Comparison of ENCODE assay signal across 25 cellular contexts in the genomic region with DNA sequence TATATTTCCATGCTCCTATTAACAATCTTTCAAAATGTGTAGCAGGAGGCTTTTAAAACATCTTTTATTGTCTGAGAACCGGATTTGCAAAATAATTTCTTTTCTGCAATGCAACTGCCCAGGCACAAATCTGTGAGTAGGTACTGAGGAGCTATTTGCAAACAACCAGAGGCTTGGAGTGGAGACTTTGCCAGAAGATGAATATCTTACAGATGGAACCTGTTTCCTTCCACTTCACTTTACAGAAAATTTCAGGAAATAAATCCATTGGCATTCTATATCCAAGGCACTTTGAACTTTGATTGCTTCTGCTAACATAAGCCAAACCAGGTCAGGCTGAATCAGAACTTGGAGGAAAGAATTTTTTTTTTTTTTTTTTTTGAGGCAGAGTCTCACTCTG.
DNase-seq lines count a peak whose midpoint lies in the region; ATAC-seq, FAIRE-seq and TF ChIP-seq lines count a peak whose summit lies in the region.
"Had no signal": no experiment of that assay in that cellular context is flagged by ENCODE, and none has a peak within 500 bp of the region (broad histone marks: within the 10 kb centered on the region; RNA-seq: fewer than 3 reads in every experiment).

No MANE protein-coding gene starts in this region.

- no peak for ATAC-seq in HG03342 (IDR thresholded peaks at IDR 0.05; ENCODE audit: unreplicated experiment)
- ATAC-seq: HepG2, Right ventricle myocardium inferior had no signal

- H3F3A ChIP-seq in GM23248 (ENCODE audit: insufficient read depth) (no peaks in the 10 kb centered on the region), MM.1S (ENCODE audit: insufficient read depth, low read length) (no peaks in the 10 kb centered on the region)

- TF ChIP-seq CTCF in MM.1S (IDR thresholded peaks at IDR 0.05; ENCODE audit: low read length): no peak
- TF ChIP-seq CTCF in astrocyte (IDR thresholded peaks at IDR 0.05; ENCODE audit: insufficient read depth, low read depth, low read length): no peak

- H3K36me3 ChIP-seq in GM23248 (ENCODE audit: low read depth) (no peaks in the 10 kb centered on the region), MM.1S (replicated peaks; ENCODE audit: insufficient read depth, low read length) (no peaks in the 10 kb centered on the region), astrocyte (ENCODE audit: insufficient read depth, low read length) (no peaks in the 10 kb centered on the region), small intestine (ENCODE audit: control insufficient read depth in 2 of 2, insufficient read depth in 2 of 2, low read length in 2 of 2) (no peaks in the 10 kb centered on the region)
- H3K36me3 ChIP-seq: SJSA1 had no signal

- no peaks in the 10 kb centered on the region for H3K27me3 ChIP-seq in GM23248 (replicated peaks; ENCODE audit: insufficient read depth)
- H3K27me3 ChIP-seq in MM.1S (replicated peaks; ENCODE audit: insufficient read depth, low read length): no peaks in the 10 kb centered on the region
- no peaks in the 10 kb centered on the region for H3K27me3 ChIP-seq in astrocyte (ENCODE audit: insufficient read depth, low read length)
- no peaks in the 10 kb centered on the region for H3K27me3 ChIP-seq in small intestine (ENCODE audit: control insufficient read depth in 2 of 2, insufficient read depth in 2 of 2, low read length in 2 of 2)
- H3K27me3 ChIP-seq: BLaER1, SJSA1 had no signal

- in situ Hi-C loops in GM23248 (cut with MboI): no loop called here

- 18 to 23% methylated on average over 1 of the region's 1 CpG for WGBS in GM23248 (ENCODE audit: low coverage in 1 of 2, low lambda C conversion rate in 2 of 2, missing lambda C conversion rate in 2 of 2), 2 experiments
- 23 to 55% (median 25%) methylated on average over 1 of the region's 1 CpG for WGBS in small intestine, 3 donors

- H3K4me2 ChIP-seq in GM23248 (ENCODE audit: unreplicated experiment): peak overlapping the region; percentile 8
- H3K4me2 ChIP-seq in MM.1S (ENCODE audit: low read depth, low read length): 0 out of 2 replicates have a peak overlapping the region, but pooled peaks have one; percentile 8
- peak overlapping the region; percentile 4 for H3K4me2 ChIP-seq in astrocyte (ENCODE audit: low read length)
- H3K4me2 ChIP-seq: BLaER1 had no signal

- H2AFZ ChIP-seq in GM23248 (0 out of 2 replicates have a peak overlapping the region, but pooled peaks have one; percentile 1), MM.1S (ENCODE audit: low read length) (no peak overlapping the region), astrocyte (ENCODE audit: low read depth, low read length) (no peak overlapping the region)

- H3K27ac ChIP-seq in GM23248 (no peak overlapping the region), MM.1S (ENCODE audit: low read length) (no peak overlapping the region), astrocyte (ENCODE audit: low read depth, low read length) (no peak overlapping the region), small intestine (ENCODE audit: low read depth in 1 of 2, low read length in 1 of 2) (no peak overlapping the region)
- H3K27ac ChIP-seq: BLaER1, SJSA1 had no signal

- H3K4me1 Mint-ChIP-seq in astrocyte (ENCODE audit: low read depth, unreplicated experiment): peaks cover 9% of the 10 kb centered on the region
- H3K4me1 Mint-ChIP-seq: CD4-positive, alpha-beta memory T cell had no signal

- 0 out of 2 replicates have a peak, but pooled peaks cover 8% of the 10 kb centered on the region for H3K4me1 ChIP-seq in GM23248 (ENCODE audit: insufficient read depth)
- no peaks in the 10 kb centered on the region for H3K4me1 ChIP-seq in MM.1S (ENCODE audit: low read length)
- no peaks in the 10 kb centered on the region for H3K4me1 ChIP-seq in astrocyte (ENCODE audit: insufficient read depth, low read length)
- no peaks in the 10 kb centered on the region for H3K4me1 ChIP-seq in small intestine (ENCODE audit: control insufficient read depth in 2 of 2, insufficient read depth in 1 of 2, low read depth in 1 of 2, low read length in 1 of 2)
- H3K4me1 ChIP-seq: BLaER1, Caco-2, SJSA1 had no signal

- FAIRE-seq in astrocyte (lab: Jason Lieb, UNC) (no peak), small intestine (lab: Jason Lieb, UNC) (no peak)
- FAIRE-seq: GM12892, GM18507, GM19239, H54, HepG2 had no signal

- no peak overlapping the region for H3K4me3 Mint-ChIP-seq in astrocyte (ENCODE audit: unreplicated experiment)
- H3K4me3 Mint-ChIP-seq: CD4-positive, alpha-beta memory T cell had no signal

- no peaks in the 10 kb centered on the region for H3K9me3 ChIP-seq in GM23248 (ENCODE audit: low read depth)
- H3K9me3 ChIP-seq in MM.1S (replicated peaks; ENCODE audit: insufficient read depth, low read length): no peaks in the 10 kb centered on the region
- H3K9me3 ChIP-seq in astrocyte (ENCODE audit: insufficient read depth, low read depth, low read length): no peaks in the 10 kb centered on the region
- no peaks in the 10 kb centered on the region for H3K9me3 ChIP-seq in small intestine (ENCODE audit: control insufficient read depth, low read depth)
- H3K9me3 ChIP-seq: Caco-2, SJSA1 had no signal

- no peak overlapping the region for H3K4me3 ChIP-seq in GM23248
- no peak overlapping the region for H3K4me3 ChIP-seq in MM.1S (ENCODE audit: low read length)
- no peak overlapping the region for H3K4me3 ChIP-seq in astrocyte (ENCODE audit: insufficient read depth, low read depth, low read length)
- no peak overlapping the region for H3K4me3 ChIP-seq in small intestine (ENCODE audit: low read depth in 1 of 2, low read length in 2 of 2)
- H3K4me3 ChIP-seq: BLaER1, SJSA1 had no signal

- H3K36me3 Mint-ChIP-seq in astrocyte (ENCODE audit: low read depth, unreplicated experiment): no peaks in the 10 kb centered on the region

- H4K20me1 ChIP-seq in GM23248 (ENCODE audit: insufficient read depth) (no peaks in the 10 kb centered on the region), MM.1S (ENCODE audit: insufficient read depth, low read length) (no peaks in the 10 kb centered on the region), astrocyte (ENCODE audit: insufficient read depth, low read length) (no peaks in the 10 kb centered on the region)
- H4K20me1 ChIP-seq: BLaER1 had no signal

- H3K9ac ChIP-seq in GM23248 (no peak overlapping the region), MM.1S (ENCODE audit: low read length) (no peak overlapping the region), astrocyte (ENCODE audit: low read length) (no peak overlapping the region)
- H3K9ac ChIP-seq: BLaER1 had no signal

- H3K27ac Mint-ChIP-seq in astrocyte (ENCODE audit: unreplicated experiment): peak overlapping the region; percentile 26
- H3K27ac Mint-ChIP-seq: CD4-positive, alpha-beta memory T cell had no signal

- DNase-seq in GM23248: no peak
- DNase-seq in MM.1S: no peak
- peak; percentile 10 for DNase-seq in astrocyte (ENCODE audit: low read depth)
- DNase-seq in small intestine: peak; percentile 13
- no peak for DNase-seq in NCI-H187 treated with DMSO at 0.1 percent for 48 hours (lab: John Stamatoyannopoulos, UW)
- no peak for DNase-seq in activated naive CD4-positive, alpha-beta T cell treated with Interleukin-2 at 50 U/mL for 16 hours
- DNase-seq: Caco-2; CD4-positive, alpha-beta memory T cell; DMS 273 treated with DMSO at 0.1 percent for 48 hours; DND-41; KBM-7; NCI-H1694; NCI-H2081 treated with DMSO at 0.1 percent for 48 hours; NCI-H2171 treated with DMSO at 0.1 percent for 48 hours; NCI-H524 treated with DMSO at 0.1 percent for 48 hours; OCI-M1 had no signal

- H3K79me2 ChIP-seq in GM23248 (ENCODE audit: insufficient read depth) (no peaks in the 10 kb centered on the region), MM.1S (ENCODE audit: low read length) (no peaks in the 10 kb centered on the region), astrocyte (ENCODE audit: insufficient read depth, low read length) (no peaks in the 10 kb centered on the region)

- H3K9me2 ChIP-seq in GM23248 (ENCODE audit: insufficient read depth) (no peaks in the 10 kb centered on the region), MM.1S (replicated peaks; ENCODE audit: insufficient read depth, low read length) (no peaks in the 10 kb centered on the region)

- H3K9me3 Mint-ChIP-seq in astrocyte (ENCODE audit: unreplicated experiment): peaks cover 4% of the 10 kb centered on the region

- H3K27me3 Mint-ChIP-seq in astrocyte (ENCODE audit: low read depth, unreplicated experiment): no peaks in the 10 kb centered on the region

Comparison
In these comparisons a context has a peak if more than half of its experiments do, and no peak if none do; other contexts are left out.
1. DNase-seq: peak in astrocyte (single experiment) and small intestine (single experiment); none in GM23248 (single experiment), MM.1S (single experiment), NCI-H187 treated with DMSO at 0.1 percent for 48 hours (single experiment) and activated naive CD4-positive, alpha-beta T cell treated with Interleukin-2 at 50 U/mL for 16 hours (single experiment).
2. Peak in every context shown above with its lines, with median percentiles within 50 percentile points of each other: H3K4me2 ChIP-seq.